ENCODE assay signal across 13 cellular contexts in the genomic region with DNA sequence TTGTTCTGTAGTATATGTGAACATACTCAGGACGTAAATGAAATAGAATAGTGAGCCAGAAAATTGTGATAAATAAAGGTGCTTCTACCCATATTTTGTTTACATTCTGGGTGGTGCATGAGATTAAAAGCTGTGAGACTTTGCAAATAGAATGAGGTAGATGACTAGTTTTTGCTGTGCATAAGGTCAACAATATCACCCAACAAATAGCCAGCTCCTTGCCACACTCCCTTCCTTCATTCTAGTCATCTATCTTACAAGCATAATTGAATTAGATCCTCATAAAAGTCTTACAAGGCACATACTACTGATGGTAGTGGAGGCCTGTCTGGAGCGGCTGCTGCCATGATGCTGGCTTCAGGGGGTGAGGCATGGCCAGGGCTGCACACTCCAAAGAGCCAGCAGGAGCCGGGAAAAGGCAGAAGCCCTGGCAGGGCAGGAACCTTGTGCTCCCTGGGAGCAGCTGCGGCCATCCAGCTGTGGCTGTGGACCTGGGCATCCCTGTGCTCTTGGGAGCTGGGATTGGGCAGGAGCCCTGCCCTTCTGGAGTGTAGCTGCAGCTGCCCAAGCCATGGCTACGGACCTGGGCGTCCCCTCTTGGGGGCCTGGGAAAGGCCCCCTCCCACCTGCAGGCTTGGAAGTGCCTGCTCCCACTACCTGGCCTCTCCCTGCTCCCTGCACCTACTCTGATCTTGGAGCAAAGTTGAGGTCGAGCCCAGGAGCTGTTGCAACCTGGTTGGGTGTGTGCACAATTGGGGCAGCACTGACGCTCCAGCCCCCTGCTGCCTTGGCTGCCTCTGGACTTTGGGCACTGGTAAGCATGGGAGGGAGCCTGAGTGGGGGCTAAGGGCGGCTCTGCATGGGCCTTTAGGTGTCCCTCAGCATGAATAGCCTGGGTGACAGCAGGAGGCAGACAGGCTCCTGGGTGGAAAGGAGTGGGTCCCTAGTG.
"Had no signal": no experiment of that assay in that cellular context is flagged by ENCODE, and none has a peak within 500 bp of the region (broad histone marks: within the 10 kb centered on the region; RNA-seq: fewer than 3 reads in every experiment).

No MANE protein-coding gene starts in this region.

- H3K27ac ChIP-seq: esophagus muscularis mucosa had no signal

- H3K27ac Mint-ChIP-seq: activated T-helper 17 cell treated with anti-CD3 and anti-CD28 coated beads, Interleukin-2, amount 50 U/mL, for 72 hours; natural killer cell treated with Interleukin-12 subunit alpha and Interleukin-12 subunit beta and Interleukin-15 and Interleukin-18, amount 100 ng/mL, for 72 hours; T-cell had no signal

- H3K36me3 ChIP-seq: esophagus muscularis mucosa, prostate gland had no signal

- H3K27me3 ChIP-seq: esophagus muscularis mucosa had no signal

- H3K9me3 ChIP-seq: esophagus muscularis mucosa, prostate gland had no signal

- H3K9me3 Mint-ChIP-seq: activated T-helper 17 cell treated with anti-CD3 and anti-CD28 coated beads, Interleukin-2, amount 50 U/mL, for 72 hours; natural killer cell treated with Interleukin-12 subunit alpha and Interleukin-12 subunit beta and Interleukin-15 and Interleukin-18, amount 100 ng/mL, for 72 hours; T-cell had no signal

- ATAC-seq: activated T-helper 17 cell treated with anti-CD3 and anti-CD28 coated beads, Interleukin-2, amount 50 U/mL, for 72 hours; left lobe of liver; natural killer cell treated with Interleukin-12 subunit alpha and Interleukin-12 subunit beta and Interleukin-15 and Interleukin-18, amount 100 ng/mL, for 72 hours; sciatic nerve; T-cell had no signal

- H3K36me3 Mint-ChIP-seq: natural killer cell treated with Interleukin-12 subunit alpha and Interleukin-12 subunit beta and Interleukin-15 and Interleukin-18, amount 100 ng/mL, for 72 hours; T-cell had no signal

- H3K4me3 ChIP-seq: esophagus muscularis mucosa, prostate gland had no signal

- FAIRE-seq: colon had no signal

- H3K27me3 Mint-ChIP-seq: natural killer cell treated with Interleukin-12 subunit alpha and Interleukin-12 subunit beta and Interleukin-15 and Interleukin-18, amount 100 ng/mL, for 72 hours had no signal

- H3K4me3 Mint-ChIP-seq: activated T-helper 17 cell treated with anti-CD3 and anti-CD28 coated beads, Interleukin-2, amount 50 U/mL, for 72 hours; natural killer cell treated with Interleukin-12 subunit alpha and Interleukin-12 subunit beta and Interleukin-15 and Interleukin-18, amount 100 ng/mL, for 72 hours; T-cell had no signal

- DNase-seq: activated CD4-positive, CD25-positive, alpha-beta regulatory T cell treated with anti-CD3 and anti-CD28 coated beads, Interleukin-2, amount 50 U/mL, for 72 hours; activated naive CD4-positive, alpha-beta T cell treated with anti-CD3 and anti-CD28 coated beads, Interleukin-2, amount 50 U/mL, for 16 hours; islet precursor cell; stimulated activated CD4-positive, alpha-beta T cell treated with anti-CD3 and anti-CD28 coated beads, Interleukin-1b, Interleukin-23, amount 100 ng/mL, for 48 hours; T-cell; T1000 had no signal

- H3K4me1 ChIP-seq: prostate gland had no signal
